ENCODE assay signal across 1 cellular context in genomic region chr13:72850959-72851677, GRCh38.
TF ChIP-seq lines count a peak whose summit lies in the region.

No MANE protein-coding gene starts in this region.

TF ChIP-seq in GM23338, 12 proteins besides CTCF, POLR2A, EP300 and RAD21 (continued from another document):
- TF ChIP-seq ETS1 (IDR thresholded peaks at IDR 0.05) (no peak), ZNF462 (CRISPR knock-in tag; IDR thresholded peaks at IDR 0.05) (no peak), STAT1 (IDR thresholded peaks at IDR 0.05; ENCODE audit: unreplicated experiment) (no peak), JUNB (IDR thresholded peaks at IDR 0.05; ENCODE audit: unreplicated experiment) (no peak), CREB1 (CRISPR knock-in tag; IDR thresholded peaks at IDR 0.05; ENCODE audit: low read depth) (no peak)
